Comparison of ENCODE assay signal across 13 cellular contexts in the genomic region with DNA sequence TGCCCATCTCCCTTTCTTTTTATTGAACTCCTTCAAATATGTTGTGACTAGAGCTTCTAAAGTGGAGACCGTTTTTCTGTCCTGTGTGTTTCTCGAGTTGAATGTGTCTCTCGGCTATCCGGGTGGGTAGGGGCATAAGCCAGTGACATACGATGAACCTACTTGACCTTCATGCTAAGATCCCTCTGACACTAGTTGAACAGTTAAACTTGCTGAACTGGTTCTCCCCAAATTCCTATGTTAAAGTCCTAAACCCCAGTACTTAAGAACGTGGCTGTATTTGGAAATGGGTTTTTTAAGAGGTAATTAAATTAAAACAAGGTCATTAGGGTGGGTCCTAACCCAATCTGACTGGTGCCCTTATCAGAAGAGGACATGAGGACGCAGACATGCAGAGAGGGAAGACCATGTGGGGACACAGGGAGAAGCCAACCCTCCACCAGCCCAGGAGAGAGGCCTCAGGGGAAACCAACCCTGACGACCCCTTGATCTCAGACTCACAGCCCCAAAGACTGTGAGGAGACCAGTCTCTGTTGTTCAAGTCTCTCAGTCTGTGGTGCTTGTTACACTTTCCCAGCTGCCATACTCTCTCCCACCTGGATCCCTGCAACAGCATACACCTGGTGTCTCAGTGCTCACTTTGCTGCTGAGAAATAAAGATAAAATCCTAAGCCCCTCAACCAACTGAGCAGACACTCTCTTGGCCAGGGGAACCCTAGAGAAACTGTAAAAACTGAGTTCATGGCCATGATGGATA.
A peak's percentile ranks its signal among the peaks of the same experiment; 100 is the strongest.
DNase-seq lines count a peak whose midpoint lies in the region; ATAC-seq, FAIRE-seq and TF ChIP-seq lines count a peak whose summit lies in the region.
"Had no signal": no experiment of that assay in that cellular context is flagged by ENCODE, and none has a peak within 500 bp of the region (broad histone marks: within the 10 kb centered on the region; RNA-seq: fewer than 3 reads in every experiment).

No MANE protein-coding gene starts in this region.

- H3K79me2 ChIP-seq in astrocyte (ENCODE audit: insufficient read depth, low read length), result no peaks in the 10 kb centered on the region

- no peak for FAIRE-seq in astrocyte (lab: Jason Lieb, UNC)

- H4K20me1 ChIP-seq in IMR-90 (ENCODE audit: insufficient read depth, low read length), result no peaks in the 10 kb centered on the region
- H4K20me1 ChIP-seq in astrocyte (ENCODE audit: insufficient read depth, low read length), result no peaks in the 10 kb centered on the region

- no peak for TF ChIP-seq POLR2A in IMR-90 (IDR thresholded peaks at IDR 0.05; ENCODE audit: low read depth, low read length)
- no peak for TF ChIP-seq POLR2A in testis (IDR thresholded peaks at IDR 0.05)
- no peak for TF ChIP-seq POLR2A in ovary (IDR thresholded peaks at IDR 0.05)

- dilution Hi-C loops in IMR-90 (cut with HindIII; ENCODE audit: low sequenced_read_pairs, unreplicated experiment), result no loop called here

- TF ChIP-seq RAD21 in IMR-90 (IDR thresholded peaks at IDR 0.05; ENCODE audit: low read length), result no peak

- H2BK5ac ChIP-seq in IMR-90 (ENCODE audit: low read depth, low read length, poor library complexity, severe bottlenecking), result no peak overlapping the region

- POLR2A ChIA-PET in IMR-90 (lab: Charles Lee; ENCODE audit: unreplicated experiment), result no interaction called here

- peak overlapping the region; percentile 81 for H2AK5ac ChIP-seq in IMR-90 (ENCODE audit: low read depth, low read length)

- H3K36me3 ChIP-seq in IMR-90 (ENCODE audit: control insufficient read depth, insufficient read depth, low read length), result no peaks in the 10 kb centered on the region
- no peaks in the 10 kb centered on the region for H3K36me3 ChIP-seq in astrocyte (ENCODE audit: insufficient read depth, low read length)
- no peaks in the 10 kb centered on the region for H3K36me3 ChIP-seq in testis (ENCODE audit: low read depth, missing control alignments)
- no peaks in the 10 kb centered on the region for H3K36me3 ChIP-seq in ovary
- H3K36me3 ChIP-seq: prostate gland had no signal

- BruUV-seq in IMR-90 (replicated peaks; lab: Mats Ljungman, UMichigan), result no TSS peak

- no peak overlapping the region for H3K27ac Mint-ChIP-seq in activated naive CD8-positive, alpha-beta T cell
- no peak overlapping the region for H3K27ac Mint-ChIP-seq in activated naive CD8-positive, alpha-beta T cell treated with anti-CD3 and anti-CD28 coated beads for 36 hours
- H3K27ac Mint-ChIP-seq in astrocyte (ENCODE audit: unreplicated experiment), result no peak overlapping the region
- peak overlapping the region; percentile 79 for H3K27ac Mint-ChIP-seq in type B pancreatic cell
- H3K27ac Mint-ChIP-seq: brain had no signal

- H2BK15ac ChIP-seq in IMR-90 (ENCODE audit: low read depth, low read length), result peak overlapping the region; percentile 28; the same call in 1 of the 3 replicates

- H3K27me3 Mint-ChIP-seq in activated naive CD8-positive, alpha-beta T cell, result peaks cover 48% of the 10 kb centered on the region
- peaks cover 87% of the 10 kb centered on the region for H3K27me3 Mint-ChIP-seq in activated naive CD8-positive, alpha-beta T cell treated with anti-CD3 and anti-CD28 coated beads for 36 hours
- H3K27me3 Mint-ChIP-seq in astrocyte (ENCODE audit: low read depth, unreplicated experiment) (peaks cover 60% of the 10 kb centered on the region), type B pancreatic cell (peaks cover 4% of the 10 kb centered on the region)

- peak overlapping the region; percentile 35; the same call in 1 of the 2 replicates for H3K4ac ChIP-seq in IMR-90 (ENCODE audit: low read depth, low read length)

- in situ Hi-C loops in IMR-90 (cut with MboI; ENCODE audit: low sequenced_read_pairs), result no loop called here

- H2BK20ac ChIP-seq in IMR-90 (ENCODE audit: low read depth, low read length), result no peak overlapping the region; the same call in 1 of the 2 replicates

- no peak overlapping the region for H3K27ac ChIP-seq in IMR-90 (ENCODE audit: insufficient read depth, low read length)
- no peak overlapping the region for H3K27ac ChIP-seq in astrocyte (ENCODE audit: low read depth, low read length)
- no peak overlapping the region for H3K27ac ChIP-seq in testis
- no peak overlapping the region for H3K27ac ChIP-seq in ovary
- H3K27ac ChIP-seq: prostate gland had no signal

- CTCF ChIA-PET in IMR-90 (lab: Yijun Ruan, JAX), result no interaction called here

- no peak overlapping the region for H3K4me3 ChIP-seq in IMR-90 (ENCODE audit: insufficient read depth, low read depth, low read length)
- no peak overlapping the region for H3K4me3 ChIP-seq in astrocyte (ENCODE audit: insufficient read depth, low read depth, low read length)
- H3K4me3 ChIP-seq in testis, result no peak overlapping the region
- H3K4me3 ChIP-seq in ovary, result no peak overlapping the region
- H3K4me3 ChIP-seq: prostate gland had no signal

- H2BK120ac ChIP-seq in IMR-90 (ENCODE audit: low read depth, low read length), result peak overlapping the region; percentile 5

- no peaks in the 10 kb centered on the region for H3K9me3 Mint-ChIP-seq in activated naive CD8-positive, alpha-beta T cell (ENCODE audit: low read depth)
- H3K9me3 Mint-ChIP-seq in activated naive CD8-positive, alpha-beta T cell treated with anti-CD3 and anti-CD28 coated beads for 36 hours, result no peaks in the 10 kb centered on the region
- peaks cover 18% of the 10 kb centered on the region for H3K9me3 Mint-ChIP-seq in astrocyte (ENCODE audit: unreplicated experiment)
- H3K9me3 Mint-ChIP-seq in type B pancreatic cell, result peaks cover 18% of the 10 kb centered on the region

- H2AFZ ChIP-seq in IMR-90 (replicated peaks; ENCODE audit: low read length, poor library complexity) (peak overlapping the region; percentile 47), astrocyte (ENCODE audit: low read depth, low read length) (no peak overlapping the region)

- no peak overlapping the region for H3K14ac ChIP-seq in IMR-90 (replicated peaks; ENCODE audit: low read depth, low read length)

- H3K4me1 Mint-ChIP-seq in activated naive CD8-positive, alpha-beta T cell (ENCODE audit: low read depth), result peaks cover 17% of the 10 kb centered on the region
- peaks cover 17% of the 10 kb centered on the region for H3K4me1 Mint-ChIP-seq in activated naive CD8-positive, alpha-beta T cell treated with anti-CD3 and anti-CD28 coated beads for 36 hours
- H3K4me1 Mint-ChIP-seq in astrocyte (ENCODE audit: low read depth, unreplicated experiment) (peaks cover 3% of the 10 kb centered on the region), type B pancreatic cell (ENCODE audit: unreplicated experiment) (peaks cover 14% of the 10 kb centered on the region)
- H3K4me1 Mint-ChIP-seq: brain had no signal

- H4K8ac ChIP-seq in IMR-90 (ENCODE audit: low read depth in 2 of 2, low read length in 2 of 2), result no peak overlapping the region

- H3K4me1 ChIP-seq in IMR-90 (ENCODE audit: control insufficient read depth, insufficient read depth, low read length) (peaks cover 9% of the 10 kb centered on the region), astrocyte (ENCODE audit: insufficient read depth, low read length) (peaks cover 5% of the 10 kb centered on the region), testis (no peaks in the 10 kb centered on the region), ovary (ENCODE audit: insufficient read depth) (no peaks in the 10 kb centered on the region)
- H3K4me1 ChIP-seq: prostate gland had no signal

- TF ChIP-seq EP300 in ovary (IDR thresholded peaks at IDR 0.05), result no peak

- ATAC-seq in IMR-90 (ENCODE audit: low read depth) (no peak), GM21423 (IDR thresholded peaks at IDR 0.05; ENCODE audit: unreplicated experiment) (no peak)

- no peak overlapping the region for H4K91ac ChIP-seq in IMR-90 (ENCODE audit: insufficient read depth, low read depth, low read length)

- H3K18ac ChIP-seq in IMR-90 (ENCODE audit: low read depth, low read length), result peak overlapping the region; percentile 39; the same call in 1 of the 2 replicates

- H3K23ac ChIP-seq in IMR-90 (ENCODE audit: low read depth, low read length), result no peak overlapping the region

- no peak overlapping the region; the same call in 1 of the 2 replicates for H4K5ac ChIP-seq in IMR-90 (ENCODE audit: low read depth, low read length)

- H3K27me3 ChIP-seq in IMR-90 (ENCODE audit: control insufficient read depth, insufficient read depth, low read length), result peaks cover 45% of the 10 kb centered on the region
- H3K27me3 ChIP-seq in astrocyte (ENCODE audit: insufficient read depth, low read length), result peaks cover 42% of the 10 kb centered on the region
- H3K27me3 ChIP-seq in testis, result no peaks in the 10 kb centered on the region
- H3K27me3 ChIP-seq in ovary, result no peaks in the 10 kb centered on the region

- TF ChIP-seq CTCF in IMR-90 (conservative IDR thresholded peaks at IDR 0.05; ENCODE audit: low read depth, low read length) (no peak), astrocyte (IDR thresholded peaks at IDR 0.05; ENCODE audit: insufficient read depth, low read depth, low read length) (no peak), type B pancreatic cell (conservative IDR thresholded peaks at IDR 0.05) (no peak), testis (IDR thresholded peaks at IDR 0.05) (no peak), ovary (IDR thresholded peaks at IDR 0.05) (no peak)

- H3K56ac ChIP-seq in IMR-90 (ENCODE audit: extremely low read depth, insufficient read depth, low read length), result no peak overlapping the region

- H3K9ac ChIP-seq in IMR-90 (ENCODE audit: low read depth, low read length) (no peak overlapping the region), astrocyte (ENCODE audit: low read length) (no peak overlapping the region)

- H3K79me1 ChIP-seq in IMR-90 (ENCODE audit: low read depth in 1 of 2, low read length in 2 of 2), result no peaks in the 10 kb centered on the region

- peaks cover 6% of the 10 kb centered on the region; the same call in 1 of the 2 replicates for H3K9me1 ChIP-seq in IMR-90 (ENCODE audit: insufficient read depth, low read length)

- DNase-seq in activated naive CD8-positive, alpha-beta T cell treated with anti-CD3 and anti-CD28 coated beads for 36 hours, result no peak
- DNase-seq in IMR-90, result no peak
- DNase-seq in astrocyte (ENCODE audit: low read depth), result no peak
- DNase-seq in type B pancreatic cell (ENCODE audit: extremely low spot score, unreplicated experiment), result no peak
- no peak for DNase-seq in testis
- DNase-seq in ovary, result no peak
- DNase-seq: effector CD8-positive, alpha-beta T cell; islet precursor cell; NCI-H2171 had no signal

- H3K36me3 Mint-ChIP-seq in activated naive CD8-positive, alpha-beta T cell, result no peaks in the 10 kb centered on the region
- no peaks in the 10 kb centered on the region for H3K36me3 Mint-ChIP-seq in activated naive CD8-positive, alpha-beta T cell treated with anti-CD3 and anti-CD28 coated beads for 36 hours
- no peaks in the 10 kb centered on the region for H3K36me3 Mint-ChIP-seq in astrocyte (ENCODE audit: low read depth, unreplicated experiment)
- H3K36me3 Mint-ChIP-seq in type B pancreatic cell, result no peaks in the 10 kb centered on the region
- H3K36me3 Mint-ChIP-seq: brain had no signal

- H3K9me3 ChIP-seq in IMR-90 (ENCODE audit: control insufficient read depth, insufficient read depth, low read length) (0 out of 2 replicates have a peak, but pooled peaks cover 2% of the 10 kb centered on the region), astrocyte (ENCODE audit: insufficient read depth, low read depth, low read length) (peaks cover 4% of the 10 kb centered on the region), testis (no peaks in the 10 kb centered on the region), ovary (no peaks in the 10 kb centered on the region)
- H3K9me3 ChIP-seq: prostate gland had no signal

- peak overlapping the region; percentile 20; the same call in 1 of the 2 replicates for H3K4me2 ChIP-seq in IMR-90 (ENCODE audit: low read depth, low read length)
- peak overlapping the region; percentile 24 for H3K4me2 ChIP-seq in astrocyte (ENCODE audit: low read length)

- H2AK9ac ChIP-seq in IMR-90 (replicated peaks; ENCODE audit: low read depth, low read length, poor library complexity), result no peak overlapping the region

- peak overlapping the region; percentile 21 for H3K4me3 Mint-ChIP-seq in activated naive CD8-positive, alpha-beta T cell
- no peak overlapping the region for H3K4me3 Mint-ChIP-seq in activated naive CD8-positive, alpha-beta T cell treated with anti-CD3 and anti-CD28 coated beads for 36 hours
- no peak overlapping the region for H3K4me3 Mint-ChIP-seq in astrocyte (ENCODE audit: unreplicated experiment)
- H3K4me3 Mint-ChIP-seq in type B pancreatic cell, result peak overlapping the region; percentile 39
- H3K4me3 Mint-ChIP-seq: brain had no signal

- WGBS in IMR-90 (ENCODE audit: extremely low coverage in 2 of 2, insufficient read length in 1 of 2), 2 experiments, result no CpG with 5 or more reads among the region's 8 CpGs
- WGBS in testis, 2 donors, result 88 to 92% methylated on average over 8 of the region's 8 CpGs
- 75 to 90% (median 86%) methylated on average over 8 of the region's 8 CpGs for WGBS in ovary, 3 donors

- intact Hi-C loops in IMR-90 (cut with micrococcal nuclease), result no loop called here
- intact Hi-C loops in testis (cut with DNase I; ENCODE audit: low total_unique reads), result no loop called here
- intact Hi-C loops in ovary (cut with DNase I), result no loop called here

Comparison
In these comparisons a context has a peak if more than half of its experiments do, and no peak if none do; other contexts are left out.
1. H3K4me3 Mint-ChIP-seq: peak in activated naive CD8-positive, alpha-beta T cell (single experiment) and type B pancreatic cell (single experiment); none in activated naive CD8-positive, alpha-beta T cell treated with anti-CD3 and anti-CD28 coated beads for 36 hours (single experiment) and astrocyte (single experiment).